ENCODE assay signal across 8 cellular contexts in the genomic region with DNA sequence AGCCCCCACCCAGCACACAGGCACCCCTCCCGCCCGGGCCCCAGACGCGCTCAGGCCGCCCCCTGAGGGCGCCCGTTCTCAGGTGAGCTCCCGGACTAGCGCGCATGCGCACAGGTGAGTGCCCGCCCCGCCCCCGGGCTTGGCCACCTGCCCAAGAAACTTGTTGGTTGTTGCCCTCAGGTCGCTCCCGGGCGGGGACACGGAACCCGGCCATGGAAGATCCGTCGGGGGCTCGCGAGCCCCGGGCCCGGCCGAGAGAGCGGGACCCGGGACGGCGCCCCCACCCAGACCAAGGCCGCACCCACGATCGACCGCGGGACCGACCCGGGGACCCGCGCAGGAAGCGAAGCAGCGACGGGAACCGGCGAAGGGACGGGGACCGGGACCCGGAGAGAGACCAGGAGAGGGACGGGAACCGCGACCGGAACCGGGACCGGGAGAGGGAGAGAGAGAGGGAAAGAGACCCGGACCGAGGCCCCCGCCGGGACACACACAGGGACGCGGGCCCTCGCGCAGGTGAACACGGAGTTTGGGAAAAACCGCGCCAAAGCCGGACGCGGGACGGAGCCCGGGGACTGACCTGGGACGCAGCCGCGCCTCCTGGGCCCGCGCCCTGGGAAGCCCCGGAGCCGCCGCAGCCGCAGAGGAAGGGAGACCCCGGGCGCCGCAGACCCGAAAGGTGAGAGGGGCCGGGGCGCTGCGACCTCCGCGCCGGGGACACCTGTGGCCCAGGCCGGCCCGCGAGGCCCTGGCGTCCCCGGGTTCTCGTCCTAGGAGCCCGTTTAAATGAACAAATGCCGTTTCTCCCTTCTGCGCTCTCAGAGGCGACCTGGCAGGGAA. TPM values are rescaled to one million over a fixed set of nuclear protein-coding genes. Genes with fewer than 3 reads are reported as not detected.
DNase-seq lines count a peak whose midpoint lies in the region; ATAC-seq, FAIRE-seq and TF ChIP-seq lines count a peak whose summit lies in the region.

A gene with protein sequence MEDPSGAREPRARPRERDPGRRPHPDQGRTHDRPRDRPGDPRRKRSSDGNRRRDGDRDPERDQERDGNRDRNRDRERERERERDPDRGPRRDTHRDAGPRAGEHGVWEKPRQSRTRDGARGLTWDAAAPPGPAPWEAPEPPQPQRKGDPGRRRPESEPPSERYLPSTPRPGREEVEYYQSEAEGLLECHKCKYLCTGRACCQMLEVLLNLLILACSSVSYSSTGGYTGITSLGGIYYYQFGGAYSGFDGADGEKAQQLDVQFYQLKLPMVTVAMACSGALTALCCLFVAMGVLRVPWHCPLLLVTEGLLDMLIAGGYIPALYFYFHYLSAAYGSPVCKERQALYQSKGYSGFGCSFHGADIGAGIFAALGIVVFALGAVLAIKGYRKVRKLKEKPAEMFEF (plus strand): TSS at position 167 of the 840 bp plus-strand sequence. CDS start 46 bp downstream, at position 213.

- no peaks in the 10 kb centered on the region for H3K9me1 ChIP-seq in K562 (ENCODE audit: control insufficient read depth, insufficient read depth, low read length)

- ATAC-seq in K562 (peak; percentile 47), left lobe of liver (peak; percentile 72), thoracic aorta (ENCODE audit: insufficient number of reproducible peaks, low FRiP score, low read depth) (no peak), GM18858 (IDR thresholded peaks at IDR 0.05; ENCODE audit: unreplicated experiment) (no peak), HG03025 (IDR thresholded peaks at IDR 0.05; ENCODE audit: low FRiP score, unreplicated experiment) (no peak)

- BruUV-seq in K562 (replicated peaks; lab: Mats Ljungman, UMichigan): no TSS peak

- TF ChIP-seq POLR2A in K562 (conservative IDR thresholded peaks at IDR 0.05): no peak

- H3K27ac ChIP-seq in K562 (ENCODE audit: extremely low read depth, low read depth, low read length): no peak within 1 kb of the TSS
- no peak within 1 kb of the TSS for H3K27ac ChIP-seq in thoracic aorta

- H3K4me2 ChIP-seq in K562 (ENCODE audit: insufficient read depth, low read length): peak within 1 kb of the TSS; percentile 58; the same call in 1 of the 2 replicates

- peak within 1 kb of the TSS; percentile 70; the same call in 1 of the 2 replicates for H2AFZ ChIP-seq in K562 (ENCODE audit: low read depth, low read length)

- POLR2A ChIA-PET in K562 (lab: Yijun Ruan, JAX): no interaction called here

- no peaks in the 10 kb centered on the region for H3K79me2 ChIP-seq in K562 (ENCODE audit: control insufficient read depth, insufficient read depth, low read length)

- TF ChIP-seq EP300 in K562 (IDR thresholded peaks at IDR 0.05; ENCODE audit: low read length): no peak

- in situ Hi-C loops in K562 (cut with MboI): no loop called here

- H3K27me3 ChIP-seq in K562 (ENCODE audit: control insufficient read depth in 2 of 2, insufficient read depth in 2 of 2, low read length in 2 of 2): peaks cover 4 to 23% of the 10 kb centered on the region in 2 experiments; a peak in 3 of 5 replicates
- no peaks in the 10 kb centered on the region for H3K27me3 ChIP-seq in thoracic aorta (replicated peaks; ENCODE audit: insufficient read depth)

- no peaks in the 10 kb centered on the region for H3K9me3 ChIP-seq in K562 (replicated peaks; ENCODE audit: control insufficient read depth, insufficient read depth, low read depth, low read length)
- H3K9me3 ChIP-seq in thoracic aorta: no peaks in the 10 kb centered on the region

- intact Hi-C loops in K562 (cut with micrococcal nuclease): no loop called here

- no peaks in the 10 kb centered on the region for H3K36me3 ChIP-seq in K562 (ENCODE audit: control insufficient read depth, insufficient read depth, low read length)
- H3K36me3 ChIP-seq in thoracic aorta: no peaks in the 10 kb centered on the region

- no peak for FAIRE-seq in GM19239 (lab: Jason Lieb, UNC)
- no peak for FAIRE-seq in K562 (lab: Jason Lieb, UNC)

- WGBS in K562 (ENCODE audit: insufficient coverage, low coverage, missing lambda C conversion rate): 13% methylated on average over 26 of the region's 98 CpGs

- peak within 1 kb of the TSS in 1 of 2 experiments; percentile 75; a peak in 2 of 4 replicates for H3K9ac ChIP-seq in K562 (ENCODE audit: insufficient read depth in 1 of 2, low read depth in 2 of 2, low read length in 2 of 2)

- no peak for TF ChIP-seq RAD21 in K562 (CRISPR knock-in tag; conservative IDR thresholded peaks at IDR 0.05 in 1 of 2, IDR thresholded peaks at IDR 0.05 in 1 of 2)

- CTCF ChIA-PET in K562 (lab: Yijun Ruan, JAX; ENCODE audit: low intra/inter-chr PET ratio): no interaction called here

- DNase-seq in GM19239 (ENCODE audit: insufficient read length, low spot score) (peak; percentile 21), NCI-H748 treated with DMSO at 0.1 percent for 48 hours (lab: John Stamatoyannopoulos, UW) (peak; percentile 18), K562 (ENCODE audit: extremely low read depth in 1 of 4, low spot score in 3 of 4) (peak; percentile 17 to 62 (median 50)), left lobe of liver (ENCODE audit: low spot score) (peak; percentile 89), thoracic aorta (ENCODE audit: low spot score) (no peak), amniotic stem cell (lab: John Stamatoyannopoulos, UW) (no peak)

- no peaks in the 10 kb centered on the region for H4K20me1 ChIP-seq in K562 (replicated peaks; ENCODE audit: control insufficient read depth, insufficient read depth, low read length)

- TF ChIP-seq CTCF in K562 (IDR thresholded peaks at IDR 0.05 in 2 of 3, conservative IDR thresholded peaks at IDR 0.05 in 1 of 3; ENCODE audit: insufficient read depth in 2 of 3, low read depth in 1 of 3, low read length in 3 of 3): no peak
- TF ChIP-seq CTCF in thoracic aorta (IDR thresholded peaks at IDR 0.05): no peak

- H3K4me3 ChIP-seq in K562: peak within 1 kb of the TSS; percentile 29
- peak within 1 kb of the TSS; percentile 67 for H3K4me3 ChIP-seq in thoracic aorta

- H3K4me1 ChIP-seq in K562 (replicated peaks in 1 of 2; ENCODE audit: control insufficient read depth in 2 of 2, insufficient read depth in 2 of 2, low read length in 2 of 2): peaks cover 0 to 14% of the 10 kb centered on the region in 2 experiments; a peak in 2 of 5 replicates
- peaks cover 8 to 11% of the 10 kb centered on the region in 2 donors for H3K4me1 ChIP-seq in thoracic aorta (ENCODE audit: control insufficient read depth in 1 of 2, low read depth in 2 of 2)

TF ChIP-seq in K562, 482 proteins besides CTCF, POLR2A, EP300 and RAD21 (continues in another document):
- no peak for TF ChIP-seq MAFF (IDR thresholded peaks at IDR 0.05; ENCODE audit: low read length)
- TF ChIP-seq ZEB2 (IDR thresholded peaks at IDR 0.05): 0 out of 2 replicates have a peak, but pooled peaks have one; percentile 19
- TF ChIP-seq, protein P1, sequence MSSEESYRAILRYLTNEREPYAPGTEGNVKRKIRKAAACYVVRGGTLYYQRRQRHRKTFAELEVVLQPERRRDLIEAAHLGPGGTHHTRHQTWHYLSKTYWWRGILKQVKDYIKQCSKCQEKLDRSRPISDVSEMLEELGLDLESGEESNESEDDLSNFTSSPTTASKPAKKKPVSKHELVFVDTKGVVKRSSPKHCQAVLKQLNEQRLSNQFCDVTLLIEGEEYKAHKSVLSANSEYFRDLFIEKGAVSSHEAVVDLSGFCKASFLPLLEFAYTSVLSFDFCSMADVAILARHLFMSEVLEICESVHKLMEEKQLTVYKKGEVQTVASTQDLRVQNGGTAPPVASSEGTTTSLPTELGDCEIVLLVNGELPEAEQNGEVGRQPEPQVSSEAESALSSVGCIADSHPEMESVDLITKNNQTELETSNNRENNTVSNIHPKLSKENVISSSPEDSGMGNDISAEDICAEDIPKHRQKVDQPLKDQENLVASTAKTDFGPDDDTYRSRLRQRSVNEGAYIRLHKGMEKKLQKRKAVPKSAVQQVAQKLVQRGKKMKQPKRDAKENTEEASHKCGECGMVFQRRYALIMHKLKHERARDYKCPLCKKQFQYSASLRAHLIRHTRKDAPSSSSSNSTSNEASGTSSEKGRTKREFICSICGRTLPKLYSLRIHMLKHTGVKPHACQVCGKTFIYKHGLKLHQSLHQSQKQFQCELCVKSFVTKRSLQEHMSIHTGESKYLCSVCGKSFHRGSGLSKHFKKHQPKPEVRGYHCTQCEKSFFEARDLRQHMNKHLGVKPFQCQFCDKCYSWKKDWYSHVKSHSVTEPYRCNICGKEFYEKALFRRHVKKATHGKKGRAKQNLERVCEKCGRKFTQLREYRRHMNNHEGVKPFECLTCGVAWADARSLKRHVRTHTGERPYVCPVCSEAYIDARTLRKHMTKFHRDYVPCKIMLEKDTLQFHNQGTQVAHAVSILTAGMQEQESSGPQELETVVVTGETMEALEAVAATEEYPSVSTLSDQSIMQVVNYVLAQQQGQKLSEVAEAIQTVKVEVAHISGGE (CRISPR knock-in tag; IDR thresholded peaks at IDR 0.05): peak in 1 of 3 experiments; percentile 64; a peak in 1 of 6 replicates
- TF ChIP-seq NRF1 (conservative IDR thresholded peaks at IDR 0.05 in 1 of 2, IDR thresholded peaks at IDR 0.05 in 1 of 2): peak; percentile 82 to 83
- no peak for TF ChIP-seq SMARCC2 (IDR thresholded peaks at IDR 0.05; ENCODE audit: low read depth)
- TF ChIP-seq NFIC (IDR thresholded peaks at IDR 0.05): peak; percentile 51

RNA-seq across cellular contexts. Expression of the gene that starts here (rescaled TPM):
- 0.19 TPM in 1 of 2 replicates, not detected in the other for total RNA-seq in K562 (2011; cell fraction: chromatin; rRNA removed; ENCODE audit: low replicate concordance)
- not detected in 2 replicates for total RNA-seq in K562 (2011; cell fraction: nucleolus; rRNA removed)
- not detected in 2 replicates for total RNA-seq in K562 (2011; cell fraction: nucleoplasm; rRNA removed)
- total RNA-seq in K562 (2014; rRNA removed) (not detected in 2 replicates), K562 (2014; rRNA removed; fragmentation: Illumina TruSeq; extraction: Trizol) (not detected in 2 replicates), K562 (2015; rRNA removed; fragmentation: Illumina TruSeq; extraction: Trizol) (not detected in 2 replicates), K562 (2021) (not detected in 2 replicates), left lobe of liver (6.0 TPM), thoracic aorta (not detected)
- polyA plus RNA-seq in K562 (2011; rRNA removed) (0.07 and 0.08 TPM in 2 replicates), K562 (2014; fragmentation: Illumina TruSeq; extraction: Trizol) (not detected in 2 replicates), K562 (2014; fragmentation: Nextera tagmentation; extraction: Ambion mirVana) (under 1 TPM in 1 of 2 experiments, not detected in 1; 0.07 TPM), K562 (2014; rRNA removed) (0.03 TPM in 1 of 2 replicates, not detected in the other)
- 0.15 TPM in 1 of 2 replicates, not detected in the other for polyA plus RNA-seq in K562 (2011; cell fraction: cytosol; rRNA removed)
- polyA plus RNA-seq in K562 (2011; cell fraction: nucleus; rRNA removed): 0.10 TPM in 1 of 2 replicates, not detected in the other
- polyA plus RNA-seq in K562 (2012): 0.04 TPM in 1 of 2 replicates, not detected in the other
- polyA minus RNA-seq in K562 (2011; rRNA and poly(A)+ RNA removed): 0.21 TPM in 1 of 2 replicates, not detected in the other
- polyA minus RNA-seq in K562 (2011; cell fraction: cytosol; rRNA and poly(A)+ RNA removed): not detected in 2 replicates
- 0.11 TPM in 1 of 2 replicates, not detected in the other for polyA minus RNA-seq in K562 (2011; cell fraction: nucleus; rRNA and poly(A)+ RNA removed)

Comparison
In these comparisons a context has a peak if more than half of its experiments do, and no peak if none do; other contexts are left out.
1. Peak in DNase-seq, ATAC-seq, H3K4me3 ChIP-seq and H3K4me2 ChIP-seq in K562; RNA of the gene not detected or under 1 TPM.
2. DNase-seq: peak in GM19239 (single experiment), NCI-H748 treated with DMSO at 0.1 percent for 48 hours (single experiment) and left lobe of liver (single experiment); none in thoracic aorta (single experiment) and amniotic stem cell (single experiment).